19 cellular contexts compared by ENCODE assay signal in the genomic region with DNA sequence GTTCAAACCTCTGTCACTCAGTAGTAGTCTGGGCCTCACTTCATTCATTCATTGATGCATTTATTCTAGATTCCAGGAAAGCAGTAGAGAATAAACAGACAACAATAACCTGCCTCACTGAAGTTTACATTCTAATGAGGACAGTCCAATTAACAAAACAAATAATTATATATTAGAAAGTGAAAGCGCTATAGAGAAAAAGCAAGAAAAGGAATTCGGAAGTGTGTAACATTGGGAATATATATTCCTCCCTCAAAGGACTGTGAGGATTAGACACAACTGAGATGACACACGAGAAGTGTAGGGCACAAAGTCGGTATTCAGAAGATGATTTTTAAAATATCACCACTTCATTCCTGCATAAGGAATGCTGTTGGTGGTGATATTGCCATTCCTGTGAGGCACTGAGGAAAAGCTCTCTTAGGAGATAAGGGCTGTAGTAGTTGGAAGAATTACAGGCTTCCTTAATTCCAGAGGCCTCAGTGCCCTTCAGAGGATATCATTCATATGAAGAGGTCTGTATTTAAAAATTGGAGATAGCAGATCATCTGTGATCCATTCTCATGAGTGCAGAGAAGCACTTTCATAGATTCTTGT. TPM values are rescaled to one million over a fixed set of nuclear protein-coding genes. Genes with fewer than 3 reads are reported as not detected.
DNase-seq lines count a peak whose midpoint lies in the region; ATAC-seq and TF ChIP-seq lines count a peak whose summit lies in the region.
"Had no signal": no experiment of that assay in that cellular context is flagged by ENCODE, and none has a peak within 500 bp of the region (broad histone marks: within the 10 kb centered on the region; RNA-seq: fewer than 3 reads in every experiment).

No MANE protein-coding gene starts in this region.

- CTCF ChIA-PET in SK-N-SH (lab: Yijun Ruan, JAX), result interaction anchor here (1.1 to 3.5 kb wide), 3 partner anchors 103 to 339 kb away, joined by 3 to 14 read pairs (median 7); no protein-coding TSS in a partner anchor

- intact Hi-C loops in right lobe of liver (cut with DNase I), result no loop called here

- peak overlapping the region; percentile 98 to 100 for H3K27ac ChIP-seq in SK-N-SH (ENCODE audit: low read depth in 2 of 2, low read length in 1 of 2)
- H3K27ac ChIP-seq in coronary artery, result no peak overlapping the region
- peak overlapping the region; percentile 64 to 99 (median 95) for H3K27ac ChIP-seq in right lobe of liver
- peak overlapping the region; percentile 13 to 97 for H3K27ac ChIP-seq in thoracic aorta
- H3K27ac ChIP-seq: 22Rv1, HL-60 had no signal

- peaks cover 9% of the 10 kb centered on the region; the same call in 1 of the 2 replicates for H4K20me1 ChIP-seq in SK-N-SH (ENCODE audit: insufficient read depth)

- H2AFZ ChIP-seq in SK-N-SH (ENCODE audit: low read depth), result no peak overlapping the region

- 94% methylated on average over 4 of the region's 4 CpGs for WGBS in SK-N-SH (ENCODE audit: low lambda C conversion rate)
- 42% methylated on average over 4 of the region's 4 CpGs for WGBS in right lobe of liver (ENCODE audit: insufficient coverage, low coverage, low lambda C conversion rate, missing lambda C conversion rate)

- H3K9me2 ChIP-seq in SK-N-SH, result no peaks in the 10 kb centered on the region

- POLR2A ChIA-PET in SK-N-SH (lab: Yijun Ruan, JAX), result no interaction called here

- H3K36me3 ChIP-seq in SK-N-SH (replicated peaks in 1 of 2; ENCODE audit: control insufficient read depth in 1 of 2, insufficient read depth in 2 of 2, low read length in 1 of 2) (peaks cover 0 to 8% of the 10 kb centered on the region in 2 experiments), right lobe of liver (no peaks in the 10 kb centered on the region), thoracic aorta (no peaks in the 10 kb centered on the region)
- H3K36me3 ChIP-seq: upper lobe of right lung had no signal

- H3K9me3 ChIP-seq in SK-N-SH (no peaks in the 10 kb centered on the region), right lobe of liver (no peaks in the 10 kb centered on the region), thoracic aorta (no peaks in the 10 kb centered on the region)
- H3K9me3 ChIP-seq: upper lobe of right lung had no signal

- peak overlapping the region; percentile 93 for H3K4me2 ChIP-seq in SK-N-SH

- TF ChIP-seq RAD21 in SK-N-SH (IDR thresholded peaks at IDR 0.05; ENCODE audit: low read length), result no peak

- ATAC-seq in SK-N-SH treated with all-trans-retinoic acid at 6 μM for 48 hours (no peak), right lobe of liver (no peak), thoracic aorta (ENCODE audit: insufficient number of reproducible peaks, low FRiP score, low read depth) (no peak)
- ATAC-seq: activated T-cell treated with anti-CD3 and anti-CD28 coated beads, Interleukin-2, amount 50 U/mL, for 72 hours; stimulated activated memory B cell treated with anti-CD40 and anti-IgM and Interleukin-4, amounts not matched to agents 10 μg/mL and 1 μg/mL and 100 μg/mL, for 72 hours; upper lobe of right lung had no signal

- peak overlapping the region in 1 of 2 experiments; percentile 76; a peak in 2 of 4 replicates for H3K4me3 ChIP-seq in SK-N-SH (ENCODE audit: low read depth in 2 of 2, low read length in 1 of 2)
- H3K4me3 ChIP-seq in coronary artery, result peak overlapping the region; percentile 97
- peak overlapping the region in 1 of 3 donors; percentile 87 for H3K4me3 ChIP-seq in right lobe of liver
- no peak overlapping the region for H3K4me3 ChIP-seq in thoracic aorta

- no peak for DNase-seq in SK-N-SH
- DNase-seq in coronary artery (ENCODE audit: low spot score), result no peak
- no peak for DNase-seq in right lobe of liver
- DNase-seq in thoracic aorta (ENCODE audit: low spot score), result no peak
- DNase-seq in DMS114 treated with DMSO at 0.1 percent for 48 hours (lab: John Stamatoyannopoulos, UW; ENCODE audit: unreplicated experiment), result no peak
- no peak for DNase-seq in RPMI8226
- DNase-seq in NCI-H82 treated with DMSO at 0.1 percent for 48 hours (lab: John Stamatoyannopoulos, UW; ENCODE audit: unreplicated experiment), result no peak
- DNase-seq: activated CD4-positive, alpha-beta memory T cell treated with anti-CD3 and anti-CD28 coated beads, Interleukin-2, amount 10 ng/mL, durations not matched to agents 7 days and 5 days; activated T-cell treated with anti-CD3 and anti-CD28 coated beads, Interleukin-2, amount 50 U/mL, for 72 hours; central memory CD4-positive, alpha-beta T cell; DND-41; effector CD8-positive, alpha-beta T cell; H7; NCI-H2227 treated with DMSO at 0.1 percent for 48 hours; upper lobe of right lung had no signal

- TF ChIP-seq POLR2A in right lobe of liver (IDR thresholded peaks at IDR 0.05), result no peak

- H3K27me3 ChIP-seq in SK-N-SH (ENCODE audit: insufficient read depth) (no peaks in the 10 kb centered on the region), right lobe of liver (no peaks in the 10 kb centered on the region), thoracic aorta (replicated peaks; ENCODE audit: insufficient read depth) (no peaks in the 10 kb centered on the region)
- H3K27me3 ChIP-seq: upper lobe of right lung had no signal

- no peak for TF ChIP-seq EP300 in SK-N-SH (IDR thresholded peaks at IDR 0.05; ENCODE audit: borderline replicate concordance in 1 of 2, low read depth in 1 of 2, low read length in 1 of 2)

- H3F3A ChIP-seq in SK-N-SH (replicated peaks; ENCODE audit: insufficient read depth), result peaks cover 11% of the 10 kb centered on the region

- H3K4me1 ChIP-seq in SK-N-SH (ENCODE audit: control insufficient read depth in 1 of 2, insufficient read depth in 2 of 2, low read depth in 1 of 2, low read length in 1 of 2) (peaks cover 21 to 27% of the 10 kb centered on the region in 2 experiments; a peak in 3 of 4 replicates), right lobe of liver (peaks cover 0 to 24% (median 11%) of the 10 kb centered on the region in 4 donors), thoracic aorta (ENCODE audit: control insufficient read depth in 1 of 2, low read depth in 2 of 2) (peaks cover 9 to 20% of the 10 kb centered on the region in 2 donors)

- no peak for TF ChIP-seq CTCF in SK-N-SH (IDR thresholded peaks at IDR 0.05)
- no peak for TF ChIP-seq CTCF in coronary artery (IDR thresholded peaks at IDR 0.05)
- TF ChIP-seq CTCF in right lobe of liver (IDR thresholded peaks at IDR 0.05), result no peak
- no peak for TF ChIP-seq CTCF in thoracic aorta (IDR thresholded peaks at IDR 0.05)

- no peak overlapping the region for H3K9ac ChIP-seq in SK-N-SH

- peaks cover 62% of the 10 kb centered on the region for H3K79me2 ChIP-seq in SK-N-SH (ENCODE audit: insufficient read depth)

TF ChIP-seq in SK-N-SH, 30 proteins besides CTCF, POLR2A, EP300 and RAD21:
- no peak for TF ChIP-seq NFIC (IDR thresholded peaks at IDR 0.05; ENCODE audit: borderline replicate concordance)
- TF ChIP-seq, protein P1, sequence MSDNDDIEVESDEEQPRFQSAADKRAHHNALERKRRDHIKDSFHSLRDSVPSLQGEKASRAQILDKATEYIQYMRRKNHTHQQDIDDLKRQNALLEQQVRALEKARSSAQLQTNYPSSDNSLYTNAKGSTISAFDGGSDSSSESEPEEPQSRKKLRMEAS (IDR thresholded peaks at IDR 0.05; ENCODE audit: low read depth), result no peak
- no peak for TF ChIP-seq FOXM1 (IDR thresholded peaks at IDR 0.05; ENCODE audit: low read depth)
- no peak for TF ChIP-seq FOXJ3 (CRISPR knock-in tag; IDR thresholded peaks at IDR 0.05)
- TF ChIP-seq MEF2A (IDR thresholded peaks at IDR 0.05; ENCODE audit: borderline replicate concordance, low read depth), result no peak
- no peak for TF ChIP-seq YY1 (IDR thresholded peaks at IDR 0.05; ENCODE audit: low read depth)
- no peak for TF ChIP-seq TAF1 (IDR thresholded peaks at IDR 0.05; ENCODE audit: borderline replicate concordance, low read depth, low read length)
- no peak for TF ChIP-seq TCF12 (IDR thresholded peaks at IDR 0.05)
- TF ChIP-seq, protein P2, sequence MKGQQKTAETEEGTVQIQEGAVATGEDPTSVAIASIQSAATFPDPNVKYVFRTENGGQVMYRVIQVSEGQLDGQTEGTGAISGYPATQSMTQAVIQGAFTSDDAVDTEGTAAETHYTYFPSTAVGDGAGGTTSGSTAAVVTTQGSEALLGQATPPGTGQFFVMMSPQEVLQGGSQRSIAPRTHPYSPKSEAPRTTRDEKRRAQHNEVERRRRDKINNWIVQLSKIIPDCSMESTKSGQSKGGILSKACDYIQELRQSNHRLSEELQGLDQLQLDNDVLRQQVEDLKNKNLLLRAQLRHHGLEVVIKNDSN (IDR thresholded peaks at IDR 0.05; ENCODE audit: borderline replicate concordance, low read depth), result no peak

TF ChIP-seq in SK-N-SH treated with all-trans-retinoic acid at 6 μM for 48 hours, 23 proteins besides CTCF, POLR2A, EP300 and RAD21 (continues in another document):
- TF ChIP-seq ISL1 (CRISPR knock-in tag; IDR thresholded peaks at IDR 0.05) (no peak), BACH2 (CRISPR knock-in tag; IDR thresholded peaks at IDR 0.05; ENCODE audit: borderline replicate concordance) (no peak), ZFP3 (CRISPR knock-in tag; IDR thresholded peaks at IDR 0.05) (no peak), ZNF565 (CRISPR knock-in tag; conservative IDR thresholded peaks at IDR 0.05; ENCODE audit: low read depth) (no peak), GLIS3 (CRISPR knock-in tag; IDR thresholded peaks at IDR 0.05) (no peak), ZFP30 (CRISPR knock-in tag; IDR thresholded peaks at IDR 0.05) (no peak)
- TF ChIP-seq, protein P3, sequence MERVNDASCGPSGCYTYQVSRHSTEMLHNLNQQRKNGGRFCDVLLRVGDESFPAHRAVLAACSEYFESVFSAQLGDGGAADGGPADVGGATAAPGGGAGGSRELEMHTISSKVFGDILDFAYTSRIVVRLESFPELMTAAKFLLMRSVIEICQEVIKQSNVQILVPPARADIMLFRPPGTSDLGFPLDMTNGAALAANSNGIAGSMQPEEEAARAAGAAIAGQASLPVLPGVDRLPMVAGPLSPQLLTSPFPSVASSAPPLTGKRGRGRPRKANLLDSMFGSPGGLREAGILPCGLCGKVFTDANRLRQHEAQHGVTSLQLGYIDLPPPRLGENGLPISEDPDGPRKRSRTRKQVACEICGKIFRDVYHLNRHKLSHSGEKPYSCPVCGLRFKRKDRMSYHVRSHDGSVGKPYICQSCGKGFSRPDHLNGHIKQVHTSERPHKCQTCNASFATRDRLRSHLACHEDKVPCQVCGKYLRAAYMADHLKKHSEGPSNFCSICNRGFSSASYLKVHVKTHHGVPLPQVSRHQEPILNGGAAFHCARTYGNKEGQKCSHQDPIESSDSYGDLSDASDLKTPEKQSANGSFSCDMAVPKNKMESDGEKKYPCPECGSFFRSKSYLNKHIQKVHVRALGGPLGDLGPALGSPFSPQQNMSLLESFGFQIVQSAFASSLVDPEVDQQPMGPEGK (CRISPR knock-in tag; IDR thresholded peaks at IDR 0.05; ENCODE audit: borderline replicate concordance), result no peak

RNA-seq across cellular contexts. Expression of a gene that starts 3.9 kb away (rescaled TPM):
- polyA plus RNA-seq in SK-N-SH (2012; rRNA removed), result 64.8 and 71.4 TPM in 2 replicates
- polyA plus RNA-seq in SK-N-SH (2012; cell fraction: cytosol; rRNA removed), result 37.6 and 45.0 TPM in 2 replicates
- 225 and 270 TPM in 2 replicates for polyA plus RNA-seq in SK-N-SH (2012; cell fraction: nucleus; rRNA removed)
- total RNA-seq in right lobe of liver (100 to 1,000 TPM in 2 of 6 experiments, 10 to 100 TPM in 4; 24.3 to 139 (median 50.4) TPM), thoracic aorta (100 to 1,000 TPM; 103 to 147 TPM)

Comparison
In these comparisons a context has a peak if more than half of its experiments do, and no peak if none do; other contexts are left out.
1. H3K27ac ChIP-seq: peak in SK-N-SH (2 of 2), right lobe of liver (3 of 3) and thoracic aorta (2 of 2); none in coronary artery (0 of 2).